Comparison of ENCODE assay signal across 2 cellular contexts in the genomic region with DNA sequence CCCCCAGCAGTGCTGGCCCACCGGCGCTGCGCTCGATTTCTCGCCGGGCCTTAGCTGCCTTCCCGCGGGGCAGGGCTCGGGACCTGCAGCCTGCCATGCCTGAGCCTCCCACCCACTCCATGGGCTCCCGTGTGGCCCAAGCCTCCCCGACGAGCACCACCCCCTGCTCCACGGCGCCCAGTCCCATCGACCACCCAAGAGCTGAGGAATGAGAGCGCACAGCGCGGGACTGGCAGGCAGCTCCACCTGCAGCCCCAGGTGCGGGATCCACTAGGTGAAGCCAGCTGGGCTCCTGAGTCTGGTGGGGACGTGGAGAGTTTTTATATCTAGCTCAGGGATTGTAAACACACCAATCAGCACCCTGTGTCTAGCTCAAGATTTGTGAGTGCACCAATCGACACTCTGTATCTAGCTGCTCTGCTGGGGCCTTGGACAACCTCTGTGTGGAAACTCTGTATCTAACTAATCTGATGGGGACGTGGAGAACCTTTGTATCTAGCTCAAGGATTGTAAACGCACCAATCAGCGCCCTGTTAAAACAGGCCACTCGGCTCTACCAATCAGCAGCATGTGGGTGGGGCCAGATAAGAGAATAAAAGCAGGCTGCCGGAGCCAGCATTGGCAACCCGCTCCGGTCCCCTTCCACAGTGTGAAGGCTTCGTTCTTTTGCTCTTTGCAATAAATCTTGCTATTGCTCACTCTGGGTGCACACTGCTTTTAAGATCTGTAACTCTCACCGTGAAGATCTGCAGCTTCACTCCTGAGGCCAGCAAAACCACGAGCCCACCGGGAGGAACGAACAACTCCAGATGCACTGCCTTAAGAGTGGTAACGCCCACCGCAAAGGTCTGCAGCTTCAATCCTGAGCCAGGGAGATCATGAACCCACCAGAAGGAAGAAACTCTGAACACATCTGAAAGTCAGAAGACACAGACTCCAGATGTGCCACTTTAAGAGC.
TF ChIP-seq lines count a peak whose summit lies in the region.

No MANE protein-coding gene starts in this region.

TF ChIP-seq in K562, 482 proteins besides CTCF, POLR2A, EP300 and RAD21:
- TF ChIP-seq, protein P1, sequence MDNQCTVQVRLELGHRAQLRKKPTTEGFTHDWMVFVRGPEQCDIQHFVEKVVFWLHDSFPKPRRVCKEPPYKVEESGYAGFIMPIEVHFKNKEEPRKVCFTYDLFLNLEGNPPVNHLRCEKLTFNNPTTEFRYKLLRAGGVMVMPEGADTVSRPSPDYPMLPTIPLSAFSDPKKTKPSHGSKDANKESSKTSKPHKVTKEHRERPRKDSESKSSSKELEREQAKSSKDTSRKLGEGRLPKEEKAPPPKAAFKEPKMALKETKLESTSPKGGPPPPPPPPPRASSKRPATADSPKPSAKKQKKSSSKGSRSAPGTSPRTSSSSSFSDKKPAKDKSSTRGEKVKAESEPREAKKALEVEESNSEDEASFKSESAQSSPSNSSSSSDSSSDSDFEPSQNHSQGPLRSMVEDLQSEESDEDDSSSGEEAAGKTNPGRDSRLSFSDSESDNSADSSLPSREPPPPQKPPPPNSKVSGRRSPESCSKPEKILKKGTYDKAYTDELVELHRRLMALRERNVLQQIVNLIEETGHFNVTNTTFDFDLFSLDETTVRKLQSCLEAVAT (IDR thresholded peaks at IDR 0.05), result peak in 1 of 2 experiments; percentile 41; a peak in 1 of 4 replicates
- TF ChIP-seq, protein P2, sequence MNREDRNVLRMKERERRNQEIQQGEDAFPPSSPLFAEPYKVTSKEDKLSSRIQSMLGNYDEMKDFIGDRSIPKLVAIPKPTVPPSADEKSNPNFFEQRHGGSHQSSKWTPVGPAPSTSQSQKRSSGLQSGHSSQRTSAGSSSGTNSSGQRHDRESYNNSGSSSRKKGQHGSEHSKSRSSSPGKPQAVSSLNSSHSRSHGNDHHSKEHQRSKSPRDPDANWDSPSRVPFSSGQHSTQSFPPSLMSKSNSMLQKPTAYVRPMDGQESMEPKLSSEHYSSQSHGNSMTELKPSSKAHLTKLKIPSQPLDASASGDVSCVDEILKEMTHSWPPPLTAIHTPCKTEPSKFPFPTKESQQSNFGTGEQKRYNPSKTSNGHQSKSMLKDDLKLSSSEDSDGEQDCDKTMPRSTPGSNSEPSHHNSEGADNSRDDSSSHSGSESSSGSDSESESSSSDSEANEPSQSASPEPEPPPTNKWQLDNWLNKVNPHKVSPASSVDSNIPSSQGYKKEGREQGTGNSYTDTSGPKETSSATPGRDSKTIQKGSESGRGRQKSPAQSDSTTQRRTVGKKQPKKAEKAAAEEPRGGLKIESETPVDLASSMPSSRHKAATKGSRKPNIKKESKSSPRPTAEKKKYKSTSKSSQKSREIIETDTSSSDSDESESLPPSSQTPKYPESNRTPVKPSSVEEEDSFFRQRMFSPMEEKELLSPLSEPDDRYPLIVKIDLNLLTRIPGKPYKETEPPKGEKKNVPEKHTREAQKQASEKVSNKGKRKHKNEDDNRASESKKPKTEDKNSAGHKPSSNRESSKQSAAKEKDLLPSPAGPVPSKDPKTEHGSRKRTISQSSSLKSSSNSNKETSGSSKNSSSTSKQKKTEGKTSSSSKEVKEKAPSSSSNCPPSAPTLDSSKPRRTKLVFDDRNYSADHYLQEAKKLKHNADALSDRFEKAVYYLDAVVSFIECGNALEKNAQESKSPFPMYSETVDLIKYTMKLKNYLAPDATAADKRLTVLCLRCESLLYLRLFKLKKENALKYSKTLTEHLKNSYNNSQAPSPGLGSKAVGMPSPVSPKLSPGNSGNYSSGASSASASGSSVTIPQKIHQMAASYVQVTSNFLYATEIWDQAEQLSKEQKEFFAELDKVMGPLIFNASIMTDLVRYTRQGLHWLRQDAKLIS (CRISPR knock-in tag; IDR thresholded peaks at IDR 0.05), result 0 out of 2 replicates have a peak, but pooled peaks have one; percentile 27
- TF ChIP-seq NFYB (IDR thresholded peaks at IDR 0.05; ENCODE audit: extremely low read depth, insufficient read length) (peak; percentile 67), SUPT5H (IDR thresholded peaks at IDR 0.05) (peak; percentile 53; the same call in 1 of the 2 replicates), POLR2H (tag; IDR thresholded peaks at IDR 0.05; ENCODE audit: low read depth) (peak; percentile 75), RBFOX2 (IDR thresholded peaks at IDR 0.05; ENCODE audit: low read depth, low read length) (peak; percentile 27; the same call in 1 of the 2 replicates), MTA3 (IDR thresholded peaks at IDR 0.05; ENCODE audit: borderline replicate concordance) (peak; percentile 70)
TF ChIP-seq in K562: peak in this region for 7; not testable (repeated sequence) for 475.

TF ChIP-seq in HepG2, 621 proteins besides CTCF, POLR2A, EP300 and RAD21:
- TF ChIP-seq NFYB (CRISPR knock-in tag; IDR thresholded peaks at IDR 0.05) (peak; percentile 66), NFYC (CRISPR knock-in tag; IDR thresholded peaks at IDR 0.05) (peak; percentile 64)
TF ChIP-seq in HepG2: peak in this region for 2; not testable (repeated sequence) for 619.
